In the genomic region with DNA sequence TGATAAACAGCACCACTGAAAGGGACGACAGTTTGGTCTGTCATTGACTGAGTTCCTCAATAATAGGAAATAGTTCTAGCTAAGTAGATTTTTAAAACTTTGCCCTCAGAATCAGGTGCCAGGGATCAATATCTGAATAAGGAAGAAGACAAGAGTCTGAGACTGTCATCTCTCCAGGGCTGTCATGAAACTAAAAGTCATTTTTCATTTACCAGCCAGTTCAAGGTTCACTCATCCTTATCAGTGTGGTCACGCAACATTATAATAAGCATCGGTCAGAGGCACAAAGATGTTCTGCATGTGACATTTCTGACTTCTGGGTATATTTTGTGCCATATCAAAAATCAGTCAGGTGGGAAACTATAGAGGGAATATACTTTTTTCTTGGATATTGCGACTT, we compare ENCODE assay signal across 10 cellular contexts.
"Had no signal": no experiment of that assay in that cellular context is flagged by ENCODE, and none has a peak within 500 bp of the region (broad histone marks: within the 10 kb centered on the region; RNA-seq: fewer than 3 reads in every experiment).

No MANE protein-coding gene starts in this region.

- H3K4me3 Mint-ChIP-seq: activated naive CD8-positive, alpha-beta T cell; mesothelial cell of epicardium; stimulated activated naive CD8-positive, alpha-beta T cell treated with anti-CD3 and anti-CD28 coated beads, Interleukin-15, Interleukin-2, amounts not matched to agents 100 ng/mL and 50 ng/mL, for 24 hours had no signal

- DNase-seq: activated CD4-positive, alpha-beta T cell treated with anti-CD3 and anti-CD28 coated beads, Interleukin-2, amount 50 U/mL, for 4 hours; activated CD4-positive, CD25-positive, alpha-beta regulatory T cell treated with anti-CD3 and anti-CD28 coated beads, Interleukin-2, amount 50 U/mL, for 72 hours; activated gamma-delta T cell treated with Interleukin-2 at 50 U/mL for 16 hours; cerebellar nuclear complex; cortex of kidney; left lung; uterus had no signal

- ATAC-seq: left lung had no signal

- H3K36me3 Mint-ChIP-seq: mesothelial cell of epicardium had no signal

- H3K27ac Mint-ChIP-seq: activated naive CD8-positive, alpha-beta T cell; mesothelial cell of epicardium; stimulated activated naive CD8-positive, alpha-beta T cell treated with anti-CD3 and anti-CD28 coated beads, Interleukin-15, Interleukin-2, amounts not matched to agents 100 ng/mL and 50 ng/mL, for 24 hours had no signal
